In genomic region chr11:134823970-134824369, GRCh38 we compare ENCODE assay signal across 8 cellular contexts.
"Had no signal": no experiment of that assay in that cellular context is flagged by ENCODE, and none has a peak within 500 bp of the region (broad histone marks: within the 10 kb centered on the region; RNA-seq: fewer than 3 reads in every experiment).

No MANE protein-coding gene starts in this region.

- H3K4me3 Mint-ChIP-seq: HFFc6 had no signal

- H3K4me1 ChIP-seq: HAP-1 had no signal

- DNase-seq: GM23248, GOT3, H7, HFFc6, IMR-90 had no signal

- ATAC-seq: HCT116, K562 had no signal

- H3K4me3 ChIP-seq: GM23248, HAP-1, K562 had no signal

- H3K9me3 ChIP-seq: HAP-1 had no signal

- H3K27ac ChIP-seq: GM23248 had no signal

- H3K27ac Mint-ChIP-seq: HFFc6 had no signal

- H3K36me3 ChIP-seq: HAP-1 had no signal
